ENCODE assay signal across 19 cellular contexts in the genomic region with DNA sequence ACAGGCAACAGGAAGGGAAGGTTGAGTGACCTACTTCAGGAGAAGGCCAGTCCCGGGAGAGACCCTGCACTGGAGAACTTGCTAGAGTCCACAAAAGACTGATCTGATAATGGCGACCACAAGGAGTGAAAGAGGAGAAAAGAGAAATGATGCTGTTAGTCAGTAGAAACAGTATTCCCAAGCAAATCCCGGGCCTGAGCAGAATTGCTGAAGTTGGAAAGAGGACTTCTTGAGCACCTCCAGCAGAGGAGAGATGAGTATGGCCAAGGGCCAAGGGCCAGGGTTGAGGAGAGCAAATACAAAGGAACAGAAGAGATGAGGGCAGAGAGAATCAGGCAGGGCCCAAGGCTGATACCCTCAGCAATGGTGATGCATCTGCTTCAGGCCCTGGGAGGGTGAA.
"Had no signal": no experiment of that assay in that cellular context is flagged by ENCODE, and none has a peak within 500 bp of the region (broad histone marks: within the 10 kb centered on the region; RNA-seq: fewer than 3 reads in every experiment).

No MANE protein-coding gene starts in this region.

- H3K4me3 ChIP-seq: SJSA1, SK-N-MC had no signal

- H3K27me3 ChIP-seq: SJSA1 had no signal

- H3K36me3 ChIP-seq: SJSA1 had no signal

- DNase-seq: KBM-7, NCI-H1092, NCI-H1105 treated with DMSO at 0.1 percent for 48 hours, NCI-H1417 treated with DMSO at 0.1 percent for 48 hours, NCI-H146, NCI-H1694 treated with DMSO at 0.1 percent for 48 hours, NCI-H1930, NCI-H2081, NCI-H2107, NCI-H2227 treated with DMSO at 0.1 percent for 48 hours, NCI-H524, NCI-H526 treated with DMSO at 0.1 percent for 48 hours, NCI-H748 treated with DMSO at 0.1 percent for 48 hours, Right ventricle myocardium superior, RPMI8226, SIG-M5 had no signal

- H3K9me3 ChIP-seq: SJSA1 had no signal

- H3K27ac ChIP-seq: HL-60, SJSA1, SK-N-MC had no signal
